Comparison of ENCODE assay signal across 7 cellular contexts in genomic region chr3:30655187-30655812, GRCh38. TPM values are rescaled to one million over a fixed set of nuclear protein-coding genes. Genes with fewer than 3 reads are reported as not detected.
A peak's percentile ranks its signal among the peaks of the same experiment; 100 is the strongest.
DNase-seq lines count a peak whose midpoint lies in the region; ATAC-seq lines count a peak whose summit lies in the region.

No MANE protein-coding gene starts in this region.

- no peaks in the 10 kb centered on the region for H3K27me3 Mint-ChIP-seq in naive B cell

- H3K4me3 Mint-ChIP-seq in naive B cell = peak overlapping the region; percentile 23 to 86 (median 62)

- H3K4me1 Mint-ChIP-seq in naive B cell = peaks cover 63 to 94% (median 78%) of the 10 kb centered on the region in 3 donors

- in situ Hi-C loops in KBM-7 (cut with MboI; ENCODE audit: low pct_unique_long_range_greater_than_20kb, low sequenced_read_pairs) = no loop called here

- H3K27ac Mint-ChIP-seq in naive B cell = peak overlapping the region; percentile 83 to 98 (median 94)

- no peaks in the 10 kb centered on the region for H3K9me3 Mint-ChIP-seq in naive B cell

- peak; percentile 69 for DNase-seq in KBM-7
- peak; percentile 48 for DNase-seq in amniotic epithelial cell (ENCODE audit: low read depth)
- DNase-seq in naive B cell = peak; percentile 60
- no peak for DNase-seq in GM19240 (ENCODE audit: insufficient read length, low spot score)
- no peak for DNase-seq in NCI-H1105 (lab: John Stamatoyannopoulos, UW)
- DNase-seq in OCI-M2 (lab: John Stamatoyannopoulos, UW; ENCODE audit: unreplicated experiment) = no peak

- peaks cover 60 to 63% of the 10 kb centered on the region in 2 donors for H3K36me3 Mint-ChIP-seq in naive B cell

- ATAC-seq in GM21360 (IDR thresholded peaks at IDR 0.05; ENCODE audit: unreplicated experiment) (peak; percentile 36), naive B cell (ENCODE audit: low read depth in 2 of 2) (peak; percentile 56 to 63)

RNA-seq across cellular contexts. Expression of gene TGFBR2, which starts 48.9 kb away (rescaled TPM):
- 100 to 1,000 TPM in 5 of 6 donors, 10 to 100 TPM in 1; 99.4 to 169 (median 116) TPM for polyA plus RNA-seq in naive B cell (ENCODE audit: low read depth in 6 of 6)

Comparison
In these comparisons a context has a peak if more than half of its experiments do, and no peak if none do; other contexts are left out.
1. DNase-seq: peak in KBM-7 (single experiment), amniotic epithelial cell (single experiment) and naive B cell (single experiment); none in GM19240 (single experiment), NCI-H1105 (single experiment) and OCI-M2 (single experiment).